ENCODE assay signal across 1 cellular context in genomic region chr16:2752850-2753522, GRCh38.
TF ChIP-seq lines count a peak whose summit lies in the region.

No MANE protein-coding gene starts in this region.

TF ChIP-seq in IMR-90, 13 proteins besides CTCF, POLR2A, EP300 and RAD21 (continued from another document):
- no peak for TF ChIP-seq USF2 (IDR thresholded peaks at IDR 0.05; ENCODE audit: low read depth, low read length)
